In genomic region chr7:128738570-128739047, GRCh38 we compare ENCODE assay signal across 1 cellular context.
A peak's percentile ranks its signal among the peaks of the same experiment; 100 is the strongest.
TF ChIP-seq lines count a peak whose summit lies in the region.

No MANE protein-coding gene starts in this region.

TF ChIP-seq in K562, 482 proteins besides CTCF, POLR2A, EP300 and RAD21 (continued from another document and continues in another):
- peak; percentile 76 for TF ChIP-seq ZNF592 (IDR thresholded peaks at IDR 0.05)
- peak; percentile 81; the same call in 1 of the 2 replicates for TF ChIP-seq CREB3 (tag; conservative IDR thresholded peaks at IDR 0.05; ENCODE audit: low read depth)
- TF ChIP-seq FOXM1 (IDR thresholded peaks at IDR 0.05; ENCODE audit: low read depth) = peak; percentile 48; the same call in 1 of the 2 replicates
- no peak for TF ChIP-seq FOXM1 (CRISPR knock-in tag; IDR thresholded peaks at IDR 0.05; ENCODE audit: low read depth)
- TF ChIP-seq SMARCA4 (IDR thresholded peaks at IDR 0.05) = peak; percentile 92
- 0 out of 2 replicates have a peak, but pooled peaks have one; percentile 25 for TF ChIP-seq DMBX1 (CRISPR knock-in tag; IDR thresholded peaks at IDR 0.05; ENCODE audit: borderline replicate concordance)
- peak; percentile 49 for TF ChIP-seq CBFA2T3 (IDR thresholded peaks at IDR 0.05)
- TF ChIP-seq HDAC8 (tag; IDR thresholded peaks at IDR 0.05) = peak; percentile 77
- TF ChIP-seq SMAD3 (CRISPR knock-in tag; conservative IDR thresholded peaks at IDR 0.05) = peak; percentile 70; the same call in 1 of the 2 replicates
- TF ChIP-seq TAF9B (IDR thresholded peaks at IDR 0.05; ENCODE audit: partially characterized antibody) = no peak
- 0 out of 2 replicates have a peak, but pooled peaks have one; percentile 68 for TF ChIP-seq ZBTB49 (CRISPR knock-in tag; IDR thresholded peaks at IDR 0.05; ENCODE audit: borderline replicate concordance)
- TF ChIP-seq, protein P1, sequence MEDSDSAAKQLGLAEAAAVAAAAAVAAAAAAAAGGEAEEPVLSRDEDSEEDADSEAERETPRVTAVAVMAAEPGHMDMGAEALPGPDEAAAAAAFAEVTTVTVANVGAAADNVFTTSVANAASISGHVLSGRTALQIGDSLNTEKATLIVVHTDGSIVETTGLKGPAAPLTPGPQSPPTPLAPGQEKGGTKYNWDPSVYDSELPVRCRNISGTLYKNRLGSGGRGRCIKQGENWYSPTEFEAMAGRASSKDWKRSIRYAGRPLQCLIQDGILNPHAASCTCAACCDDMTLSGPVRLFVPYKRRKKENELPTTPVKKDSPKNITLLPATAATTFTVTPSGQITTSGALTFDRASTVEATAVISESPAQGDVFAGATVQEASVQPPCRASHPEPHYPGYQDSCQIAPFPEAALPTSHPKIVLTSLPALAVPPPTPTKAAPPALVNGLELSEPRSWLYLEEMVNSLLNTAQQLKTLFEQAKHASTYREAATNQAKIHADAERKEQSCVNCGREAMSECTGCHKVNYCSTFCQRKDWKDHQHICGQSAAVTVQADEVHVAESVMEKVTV (CRISPR knock-in tag; IDR thresholded peaks at IDR 0.05) = peak; percentile 41; the same call in 1 of the 2 replicates
- TF ChIP-seq MCM2 (IDR thresholded peaks at IDR 0.05; ENCODE audit: low read depth) = no peak
- no peak for TF ChIP-seq REST (CRISPR knock-in tag; IDR thresholded peaks at IDR 0.05; ENCODE audit: low read depth)
- TF ChIP-seq FOXP4 (CRISPR knock-in tag; IDR thresholded peaks at IDR 0.05; ENCODE audit: borderline replicate concordance) = peak; percentile 21; the same call in 1 of the 2 replicates
- TF ChIP-seq SIN3A (IDR thresholded peaks at IDR 0.05; ENCODE audit: borderline replicate concordance in 2 of 2, control insufficient read depth in 1 of 2, low read depth in 2 of 2, low read length in 2 of 2) = peak in 1 of 2 experiments; percentile 29; a peak in 1 of 4 replicates
- TF ChIP-seq ZSCAN32 (CRISPR knock-in tag; IDR thresholded peaks at IDR 0.05) = no peak
- peak; percentile 39; the same call in 1 of the 2 replicates for TF ChIP-seq HMBOX1 (IDR thresholded peaks at IDR 0.05)
- TF ChIP-seq GATAD2B (IDR thresholded peaks at IDR 0.05; ENCODE audit: borderline replicate concordance) = no peak; the same call in 1 of the 2 replicates
- peak; percentile 62 for TF ChIP-seq RBM39 (optimal IDR thresholded peaks at IDR 0.05; ENCODE audit: low read depth, low read length)
- 0 out of 2 replicates have a peak, but pooled peaks have one; percentile 29 for TF ChIP-seq CEBPB (tag; IDR thresholded peaks at IDR 0.05)
- 0 out of 2 replicates have a peak, but pooled peaks have one; percentile 33 for TF ChIP-seq ZNF224 (CRISPR knock-in tag; IDR thresholded peaks at IDR 0.05)
- no peak for TF ChIP-seq ZNF274 (IDR thresholded peaks at IDR 0.05; ENCODE audit: borderline replicate concordance, low read depth, low read length)
- peak; percentile 6 to 71; a peak in 3 of 4 replicates for TF ChIP-seq HDAC1 (IDR thresholded peaks at IDR 0.05)
- TF ChIP-seq TRIM28 (IDR thresholded peaks at IDR 0.05) = peak; percentile 74; the same call in 1 of the 2 replicates
- TF ChIP-seq, protein P2, sequence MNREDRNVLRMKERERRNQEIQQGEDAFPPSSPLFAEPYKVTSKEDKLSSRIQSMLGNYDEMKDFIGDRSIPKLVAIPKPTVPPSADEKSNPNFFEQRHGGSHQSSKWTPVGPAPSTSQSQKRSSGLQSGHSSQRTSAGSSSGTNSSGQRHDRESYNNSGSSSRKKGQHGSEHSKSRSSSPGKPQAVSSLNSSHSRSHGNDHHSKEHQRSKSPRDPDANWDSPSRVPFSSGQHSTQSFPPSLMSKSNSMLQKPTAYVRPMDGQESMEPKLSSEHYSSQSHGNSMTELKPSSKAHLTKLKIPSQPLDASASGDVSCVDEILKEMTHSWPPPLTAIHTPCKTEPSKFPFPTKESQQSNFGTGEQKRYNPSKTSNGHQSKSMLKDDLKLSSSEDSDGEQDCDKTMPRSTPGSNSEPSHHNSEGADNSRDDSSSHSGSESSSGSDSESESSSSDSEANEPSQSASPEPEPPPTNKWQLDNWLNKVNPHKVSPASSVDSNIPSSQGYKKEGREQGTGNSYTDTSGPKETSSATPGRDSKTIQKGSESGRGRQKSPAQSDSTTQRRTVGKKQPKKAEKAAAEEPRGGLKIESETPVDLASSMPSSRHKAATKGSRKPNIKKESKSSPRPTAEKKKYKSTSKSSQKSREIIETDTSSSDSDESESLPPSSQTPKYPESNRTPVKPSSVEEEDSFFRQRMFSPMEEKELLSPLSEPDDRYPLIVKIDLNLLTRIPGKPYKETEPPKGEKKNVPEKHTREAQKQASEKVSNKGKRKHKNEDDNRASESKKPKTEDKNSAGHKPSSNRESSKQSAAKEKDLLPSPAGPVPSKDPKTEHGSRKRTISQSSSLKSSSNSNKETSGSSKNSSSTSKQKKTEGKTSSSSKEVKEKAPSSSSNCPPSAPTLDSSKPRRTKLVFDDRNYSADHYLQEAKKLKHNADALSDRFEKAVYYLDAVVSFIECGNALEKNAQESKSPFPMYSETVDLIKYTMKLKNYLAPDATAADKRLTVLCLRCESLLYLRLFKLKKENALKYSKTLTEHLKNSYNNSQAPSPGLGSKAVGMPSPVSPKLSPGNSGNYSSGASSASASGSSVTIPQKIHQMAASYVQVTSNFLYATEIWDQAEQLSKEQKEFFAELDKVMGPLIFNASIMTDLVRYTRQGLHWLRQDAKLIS (CRISPR knock-in tag; IDR thresholded peaks at IDR 0.05) = no peak; the same call in 1 of the 2 replicates
- TF ChIP-seq BRF2 (IDR thresholded peaks at IDR 0.05; ENCODE audit: borderline replicate concordance, insufficient read depth, insufficient read length) = no peak
- TF ChIP-seq ZZZ3 (IDR thresholded peaks at IDR 0.05) = peak; percentile 69; the same call in 1 of the 2 replicates
- no peak for TF ChIP-seq MAFG (tag; conservative IDR thresholded peaks at IDR 0.05)
- TF ChIP-seq HLTF (IDR thresholded peaks at IDR 0.05) = peak; percentile 83
- peak; percentile 61 for TF ChIP-seq SMAD4 (CRISPR knock-in tag; conservative IDR thresholded peaks at IDR 0.05)
- TF ChIP-seq BHLHE40 (IDR thresholded peaks at IDR 0.05; ENCODE audit: low read length) = peak; percentile 25; the same call in 1 of the 2 replicates
